In the genomic region with DNA sequence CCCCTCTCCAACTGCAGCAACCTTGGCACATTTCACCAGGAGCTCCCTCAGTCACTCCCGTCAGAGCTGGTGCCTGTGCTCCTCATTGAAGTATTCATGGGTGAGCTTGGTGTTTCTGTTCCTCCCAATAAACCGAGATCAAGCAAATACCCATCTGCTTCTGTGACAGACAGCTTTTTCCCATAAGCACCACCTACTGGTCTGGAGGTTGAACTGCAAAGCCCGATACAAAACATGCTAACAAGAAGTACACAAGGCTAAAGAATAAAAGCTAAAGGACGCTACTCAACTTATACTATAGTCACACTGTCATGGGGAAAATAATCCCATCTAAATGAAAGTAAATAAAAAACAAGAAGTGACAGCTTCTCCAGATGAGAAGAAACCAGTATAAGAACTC, we compare ENCODE assay signal across 11 cellular contexts.
A peak's percentile ranks its signal among the peaks of the same experiment; 100 is the strongest.
DNase-seq lines count a peak whose midpoint lies in the region; ATAC-seq and TF ChIP-seq lines count a peak whose summit lies in the region.
"Had no signal": no experiment of that assay in that cellular context is flagged by ENCODE, and none has a peak within 500 bp of the region (broad histone marks: within the 10 kb centered on the region; RNA-seq: fewer than 3 reads in every experiment).

No MANE protein-coding gene starts in this region.

- CTCF ChIA-PET in activated naive CD4-positive, alpha-beta T cell treated with anti-CD3 and anti-CD28 coated beads, Interleukin-2, amount 10 ng/mL, durations not matched to agents 7 days and 5 days (lab: Charles Lee) = interaction anchor here (0.6 to 1.2 kb wide), 4 partner anchors 26 to 316 kb away, joined by 3 read pairs; no protein-coding TSS in a partner anchor
- CTCF ChIA-PET in naive thymus-derived CD4-positive, alpha-beta T cell (lab: Charles Lee) = no interaction called here

- POLR2A ChIA-PET in naive thymus-derived CD4-positive, alpha-beta T cell (lab: Charles Lee) = no interaction called here

- H3K9me3 ChIP-seq in naive thymus-derived CD4-positive, alpha-beta T cell (ENCODE audit: control insufficient read depth in 2 of 3, low read length in 3 of 3) = no peaks in the 10 kb centered on the region
- H3K9me3 ChIP-seq: ovary had no signal

- no peaks in the 10 kb centered on the region for H3K4me1 Mint-ChIP-seq in activated naive CD4-positive, alpha-beta T cell treated with anti-CD3 and anti-CD28 coated beads, Interleukin-2, amount 10 ng/mL, durations not matched to agents 7 days and 5 days
- H3K4me1 Mint-ChIP-seq in naive thymus-derived CD4-positive, alpha-beta T cell = no peaks in the 10 kb centered on the region

- DNase-seq in activated naive CD4-positive, alpha-beta T cell treated with Interleukin-2 at 50 U/mL for 16 hours = peak; percentile 10
- DNase-seq in activated naive CD4-positive, alpha-beta T cell treated with anti-CD3 and anti-CD28 coated beads, Interleukin-2, amount 10 ng/mL, durations not matched to agents 7 days and 5 days = no peak
- DNase-seq in SW480 (ENCODE audit: low spot score) = peak; percentile 27
- no peak for DNase-seq in retinal pigment epithelial cell (ENCODE audit: low read depth)
- no peak for DNase-seq in sciatic nerve (ENCODE audit: low spot score)
- DNase-seq in naive thymus-derived CD4-positive, alpha-beta T cell = no peak
- DNase-seq in NCI-H2081 (lab: John Stamatoyannopoulos, UW) = no peak
- DNase-seq: ovary had no signal

- intact Hi-C loops in sciatic nerve (cut with DNase I) = no loop called here
- intact Hi-C loops in naive thymus-derived CD4-positive, alpha-beta T cell (cut with micrococcal nuclease) = no loop called here

- H3K27ac Mint-ChIP-seq in activated naive CD4-positive, alpha-beta T cell treated with anti-CD3 and anti-CD28 coated beads, Interleukin-2, amount 10 ng/mL, durations not matched to agents 7 days and 5 days = no peak overlapping the region
- no peak overlapping the region for H3K27ac Mint-ChIP-seq in naive thymus-derived CD4-positive, alpha-beta T cell
- H3K27ac Mint-ChIP-seq: activated T-helper 2 cell treated with anti-CD3 and anti-CD28 coated beads, Interferon-gamma antibody, Interleukin-2, Interleukin-4, amounts not matched to agents 10 μg/mL and 5 μg/mL and 100 μg/mL, durations not matched to agents 14 hours and 24 hours and 36 hours; stimulated activated naive CD8-positive, alpha-beta T cell treated with anti-CD3 and anti-CD28 coated beads, Interleukin-15, Interleukin-2, amounts not matched to agents 100 ng/mL and 50 ng/mL, for 24 hours had no signal

- no peaks in the 10 kb centered on the region for H3K4me1 ChIP-seq in naive thymus-derived CD4-positive, alpha-beta T cell (ENCODE audit: control insufficient read depth in 2 of 2, insufficient read depth in 2 of 2, low read length in 2 of 2)

- H3K27ac ChIP-seq in naive thymus-derived CD4-positive, alpha-beta T cell (ENCODE audit: low read depth, low read length) = no peak overlapping the region
- H3K27ac ChIP-seq: ovary had no signal

- ATAC-seq in HG02763 (IDR thresholded peaks at IDR 0.05; ENCODE audit: unreplicated experiment) (peak; percentile 60), sciatic nerve (no peak)
- no peak for ATAC-seq in naive thymus-derived CD4-positive, alpha-beta T cell

- H3K36me3 Mint-ChIP-seq in activated naive CD4-positive, alpha-beta T cell treated with anti-CD3 and anti-CD28 coated beads, Interleukin-2, amount 10 ng/mL, durations not matched to agents 7 days and 5 days = no peaks in the 10 kb centered on the region
- H3K36me3 Mint-ChIP-seq in naive thymus-derived CD4-positive, alpha-beta T cell = peaks cover 0 to 5% (median 4%) of the 10 kb centered on the region in 5 donors

- no peaks in the 10 kb centered on the region for H3K27me3 Mint-ChIP-seq in activated naive CD4-positive, alpha-beta T cell treated with anti-CD3 and anti-CD28 coated beads, Interleukin-2, amount 10 ng/mL, durations not matched to agents 7 days and 5 days
- peaks cover 0 to 7% (median 0%) of the 10 kb centered on the region in 5 donors for H3K27me3 Mint-ChIP-seq in naive thymus-derived CD4-positive, alpha-beta T cell
- H3K27me3 Mint-ChIP-seq: stimulated activated naive CD8-positive, alpha-beta T cell treated with anti-CD3 and anti-CD28 coated beads, Interleukin-15, Interleukin-2, amounts not matched to agents 100 ng/mL and 50 ng/mL, for 24 hours had no signal

- H3K4me3 Mint-ChIP-seq in activated naive CD4-positive, alpha-beta T cell treated with anti-CD3 and anti-CD28 coated beads, Interleukin-2, amount 10 ng/mL, durations not matched to agents 7 days and 5 days = no peak overlapping the region
- no peak overlapping the region for H3K4me3 Mint-ChIP-seq in naive thymus-derived CD4-positive, alpha-beta T cell
- H3K4me3 Mint-ChIP-seq: stimulated activated naive CD8-positive, alpha-beta T cell treated with anti-CD3 and anti-CD28 coated beads, Interleukin-15, Interleukin-2, amounts not matched to agents 100 ng/mL and 50 ng/mL, for 24 hours had no signal

- peak; percentile 46 for TF ChIP-seq CTCF in retinal pigment epithelial cell (conservative IDR thresholded peaks at IDR 0.05; ENCODE audit: low read depth, low read length)

- no peaks in the 10 kb centered on the region for H3K9me3 Mint-ChIP-seq in activated naive CD4-positive, alpha-beta T cell treated with anti-CD3 and anti-CD28 coated beads, Interleukin-2, amount 10 ng/mL, durations not matched to agents 7 days and 5 days
- peaks cover 0 to 5% (median 0%) of the 10 kb centered on the region in 11 donors for H3K9me3 Mint-ChIP-seq in naive thymus-derived CD4-positive, alpha-beta T cell
- H3K9me3 Mint-ChIP-seq: activated T-helper 2 cell treated with anti-CD3 and anti-CD28 coated beads, Interferon-gamma antibody, Interleukin-2, Interleukin-4, amounts not matched to agents 10 μg/mL and 5 μg/mL and 100 μg/mL, durations not matched to agents 14 hours and 24 hours and 36 hours; stimulated activated naive CD8-positive, alpha-beta T cell treated with anti-CD3 and anti-CD28 coated beads, Interleukin-15, Interleukin-2, amounts not matched to agents 100 ng/mL and 50 ng/mL, for 24 hours had no signal

- H3K4me3 ChIP-seq in retinal pigment epithelial cell (ENCODE audit: low read length) = no peak overlapping the region
- no peak overlapping the region for H3K4me3 ChIP-seq in naive thymus-derived CD4-positive, alpha-beta T cell (ENCODE audit: low read length)
- H3K4me3 ChIP-seq: ovary had no signal

- H3K36me3 ChIP-seq in naive thymus-derived CD4-positive, alpha-beta T cell (ENCODE audit: control insufficient read depth in 2 of 3, insufficient read depth in 3 of 3, low read length in 3 of 3) = no peaks in the 10 kb centered on the region
- H3K36me3 ChIP-seq: ovary had no signal

- H3K27me3 ChIP-seq in naive thymus-derived CD4-positive, alpha-beta T cell (ENCODE audit: control insufficient read depth in 2 of 2, insufficient read depth in 2 of 2, low read length in 2 of 2) = no peaks in the 10 kb centered on the region
- H3K27me3 ChIP-seq: ovary had no signal

Comparison
In these comparisons a context has a peak if more than half of its experiments do, and no peak if none do; other contexts are left out.
1. DNase-seq: peak in activated naive CD4-positive, alpha-beta T cell treated with Interleukin-2 at 50 U/mL for 16 hours (single experiment) and SW480 (single experiment); none in activated naive CD4-positive, alpha-beta T cell treated with anti-CD3 and anti-CD28 coated beads, Interleukin-2, amount 10 ng/mL, durations not matched to agents 7 days and 5 days (single experiment), retinal pigment epithelial cell (single experiment), sciatic nerve (single experiment), naive thymus-derived CD4-positive, alpha-beta T cell (0 of 9) and NCI-H2081 (0 of 2).